Comparison of ENCODE assay signal across 9 cellular contexts in genomic region chr3:151327571-151328198, GRCh38. TPM values are rescaled to one million over a fixed set of nuclear protein-coding genes. Genes with fewer than 3 reads are reported as not detected.
DNase-seq lines count a peak whose midpoint lies in the region; ATAC-seq, FAIRE-seq and TF ChIP-seq lines count a peak whose summit lies in the region.
"Had no signal": no experiment of that assay in that cellular context is flagged by ENCODE, and none has a peak within 500 bp of the region (broad histone marks: within the 10 kb centered on the region; RNA-seq: fewer than 3 reads in every experiment).

No MANE protein-coding gene starts in this region.

- intact Hi-C loops in activated CD4-positive, alpha-beta memory T cell treated with anti-CD3 and anti-CD28 coated beads for 36 hours (cut with micrococcal nuclease) = loop anchor here (1.0 to 2.0 kb wide), 4 partner anchors 37 to 157 kb away; no protein-coding TSS in a partner anchor

- no peak overlapping the region for H3K4me3 Mint-ChIP-seq in activated CD4-positive, alpha-beta memory T cell treated with anti-CD3 and anti-CD28 coated beads for 36 hours

- FAIRE-seq in GM12891 (lab: Jason Lieb, UNC) = no peak

- TF ChIP-seq POLR2A in GM12891 (IDR thresholded peaks at IDR 0.05; ENCODE audit: low read depth, low read length) = no peak

- no peak for ATAC-seq in HG02884 (IDR thresholded peaks at IDR 0.05; ENCODE audit: unreplicated experiment)

- POLR2A ChIA-PET in activated CD4-positive, alpha-beta memory T cell treated with anti-CD3 and anti-CD28 coated beads for 36 hours (lab: Charles Lee) = no interaction called here

- no peaks in the 10 kb centered on the region for H3K36me3 Mint-ChIP-seq in activated CD4-positive, alpha-beta memory T cell treated with anti-CD3 and anti-CD28 coated beads for 36 hours

- no peak overlapping the region for H3K27ac Mint-ChIP-seq in activated CD4-positive, alpha-beta memory T cell treated with anti-CD3 and anti-CD28 coated beads for 36 hours

- CTCF ChIA-PET in activated CD4-positive, alpha-beta memory T cell treated with anti-CD3 and anti-CD28 coated beads for 36 hours (lab: Charles Lee) = interaction anchor here (0.7 to 2.6 kb wide), 20 partner anchors 10 to 160 kb away, joined by 3 to 16 read pairs (median 5); partner anchors contain the start of gene GPR87

- H3K9me3 Mint-ChIP-seq in activated CD4-positive, alpha-beta memory T cell treated with anti-CD3 and anti-CD28 coated beads for 36 hours = no peaks in the 10 kb centered on the region

- peak; percentile 31; the same call in 1 of the 2 replicates for TF ChIP-seq CTCF in WI38 (IDR thresholded peaks at IDR 0.05; ENCODE audit: low read depth, low read length)

- no peak overlapping the region for H3K4me3 ChIP-seq in WI38 (ENCODE audit: low read depth, low read length)
- H3K4me3 ChIP-seq: HAP-1 had no signal

- DNase-seq in AML-193 (lab: John Stamatoyannopoulos, UW) = peak; percentile 59 to 64
- DNase-seq in HT1080 (ENCODE audit: low read depth) = peak; percentile 59
- peak; percentile 23 for DNase-seq in iPS-NIHi11 (ENCODE audit: low spot score)
- DNase-seq in GM12891 (ENCODE audit: insufficient read length, low spot score) = no peak
- no peak for DNase-seq in activated CD4-positive, alpha-beta memory T cell treated with anti-CD3 and anti-CD28 coated beads for 36 hours
- DNase-seq in globus pallidus (ENCODE audit: low spot score) = no peak

- H3K27me3 Mint-ChIP-seq in activated CD4-positive, alpha-beta memory T cell treated with anti-CD3 and anti-CD28 coated beads for 36 hours = peaks cover 13% of the 10 kb centered on the region

- peaks cover 11% of the 10 kb centered on the region for H3K4me1 Mint-ChIP-seq in activated CD4-positive, alpha-beta memory T cell treated with anti-CD3 and anti-CD28 coated beads for 36 hours (ENCODE audit: low read depth)

TF ChIP-seq in GM12891, 5 proteins besides CTCF, POLR2A, EP300 and RAD21:
- no peak for TF ChIP-seq PAX5 (IDR thresholded peaks at IDR 0.05; ENCODE audit: insufficient read depth, low read length, severe bottlenecking)
- no peak for TF ChIP-seq SPI1 (IDR thresholded peaks at IDR 0.05; ENCODE audit: low read depth, low read length)
- no peak for TF ChIP-seq TAF1 (IDR thresholded peaks at IDR 0.05; ENCODE audit: low read depth, low read length)

RNA-seq across cellular contexts. Expression of gene P2RY13, which starts 1.7 kb away (rescaled TPM):
- total RNA-seq in HT1080 (2014; rRNA removed; shearing (Covaris generic)) = not detected in 2 replicates
- polyA plus RNA-seq in HT1080 (2015; cell fraction: cytosol; rRNA removed) = not detected in 2 replicates
- not detected in 2 replicates for polyA plus RNA-seq in HT1080 (2015; cell fraction: nucleus; rRNA removed)
- not detected for polyA plus RNA-seq in GM12891 (2012; ENCODE audit: low read depth, missing spikeins)
- total RNA-seq in activated CD4-positive, alpha-beta memory T cell treated with anti-CD3 and anti-CD28 coated beads for 36 hours = not detected

RNA-seq across cellular contexts. Expression of gene GPR87, which starts 11.1 kb away (rescaled TPM):
- total RNA-seq in HT1080 (2014; rRNA removed; shearing (Covaris generic)) = 1.3 and 2.2 TPM in 2 replicates
- polyA plus RNA-seq in HT1080 (2015; cell fraction: cytosol; rRNA removed) = 2.7 and 3.0 TPM in 2 replicates
- 1.3 and 3.5 TPM in 2 replicates for polyA plus RNA-seq in HT1080 (2015; cell fraction: nucleus; rRNA removed)
- 0.10 TPM for polyA plus RNA-seq in GM12891 (2012; ENCODE audit: low read depth, missing spikeins)
- total RNA-seq in activated CD4-positive, alpha-beta memory T cell treated with anti-CD3 and anti-CD28 coated beads for 36 hours = 1 to 10 TPM; 1.1 TPM

RNA-seq across cellular contexts. Expression of gene P2RY14, which starts 49.3 kb away (rescaled TPM):
- total RNA-seq in HT1080 (2014; rRNA removed; shearing (Covaris generic)) = not detected in 2 replicates
- not detected in 2 replicates for polyA plus RNA-seq in HT1080 (2015; cell fraction: cytosol; rRNA removed)
- polyA plus RNA-seq in HT1080 (2015; cell fraction: nucleus; rRNA removed) = not detected in 2 replicates
- 0.06 TPM for polyA plus RNA-seq in GM12891 (2012; ENCODE audit: low read depth, missing spikeins)
- under 1 TPM; 0.17 to 0.26 TPM for total RNA-seq in activated CD4-positive, alpha-beta memory T cell treated with anti-CD3 and anti-CD28 coated beads for 36 hours

RNA-seq across cellular contexts. Expression of gene P2RY12, which starts 56.9 kb away (rescaled TPM):
- total RNA-seq in HT1080 (2014; rRNA removed; shearing (Covaris generic)) = not detected in 2 replicates
- not detected in 2 replicates for polyA plus RNA-seq in HT1080 (2015; cell fraction: cytosol; rRNA removed)
- polyA plus RNA-seq in HT1080 (2015; cell fraction: nucleus; rRNA removed) = not detected in 2 replicates
- polyA plus RNA-seq in GM12891 (2012; ENCODE audit: low read depth, missing spikeins) = 0.10 TPM
- total RNA-seq in activated CD4-positive, alpha-beta memory T cell treated with anti-CD3 and anti-CD28 coated beads for 36 hours = not detected

Comparison
In these comparisons a context has a peak if more than half of its experiments do, and no peak if none do; other contexts are left out.
1. DNase-seq: peak in AML-193 (2 of 2), HT1080 (single experiment) and iPS-NIHi11 (single experiment); none in GM12891 (single experiment), activated CD4-positive, alpha-beta memory T cell treated with anti-CD3 and anti-CD28 coated beads for 36 hours (single experiment) and globus pallidus (single experiment).